ENCODE assay signal across 7 cellular contexts in the genomic region with DNA sequence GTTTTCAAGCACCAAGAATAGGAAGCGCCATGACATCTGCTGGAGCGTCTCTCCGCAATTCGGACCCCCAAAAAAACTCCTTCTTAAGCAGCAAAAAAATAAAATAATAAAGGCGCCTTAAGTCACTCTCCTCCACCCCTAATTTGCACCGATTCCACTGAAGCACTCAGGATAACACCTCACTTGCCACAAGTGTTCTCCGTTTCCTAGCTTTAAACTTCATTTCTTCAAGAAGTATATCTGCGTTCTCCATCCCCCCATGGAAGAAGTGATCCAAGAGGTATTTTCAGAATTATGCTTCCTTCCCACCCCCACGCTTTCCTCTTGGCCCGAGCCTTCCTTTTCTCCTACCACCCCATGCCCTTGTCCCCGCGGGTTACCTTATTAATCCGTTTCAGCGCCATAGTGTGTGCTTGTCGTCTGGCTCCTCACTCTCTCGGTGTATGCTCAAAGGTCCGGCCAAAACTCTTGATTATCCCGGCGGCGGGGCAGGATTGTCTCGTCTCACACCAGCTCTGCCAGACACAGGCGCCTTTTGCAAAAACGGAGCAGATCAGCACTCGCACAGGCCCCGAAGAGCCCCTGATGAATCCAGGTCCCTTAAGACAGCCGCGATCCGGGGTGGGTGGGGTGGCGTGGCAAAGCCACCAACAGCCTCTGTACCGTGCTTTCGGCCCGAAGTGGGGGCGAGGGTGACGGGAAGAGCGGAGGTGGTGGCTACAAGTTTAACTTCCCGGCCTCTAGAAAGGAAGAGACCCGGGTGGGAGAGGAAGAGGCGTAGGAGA. TPM values are rescaled to one million over a fixed set of nuclear protein-coding genes. Genes with fewer than 3 reads are reported as not detected.
DNase-seq lines count a peak whose midpoint lies in the region; ATAC-seq and TF ChIP-seq lines count a peak whose summit lies in the region.

No MANE protein-coding gene starts in this region.

- in situ Hi-C loops in Panc1 (cut with HindIII; ENCODE audit: low pct_unique_long_range_greater_than_20kb, low sequenced_read_pairs): no loop called here

- H3K4me3 ChIP-seq in Panc1 (ENCODE audit: low read depth in 2 of 2, low read length in 2 of 2) (peak overlapping the region; percentile 89 to 96), gastroesophageal sphincter (peak overlapping the region; percentile 81 to 83)

- H3K36me3 ChIP-seq in Panc1 (ENCODE audit: control insufficient read depth, insufficient read depth, low read length) (peaks cover 23% of the 10 kb centered on the region), gastroesophageal sphincter (no peaks in the 10 kb centered on the region)

- H3K27me3 ChIP-seq in Panc1 (ENCODE audit: control insufficient read depth, insufficient read depth, low read length) (no peaks in the 10 kb centered on the region), gastroesophageal sphincter (no peaks in the 10 kb centered on the region)

- H3K9me3 ChIP-seq in Panc1 (ENCODE audit: control insufficient read depth, insufficient read depth, low read depth, low read length) (no peaks in the 10 kb centered on the region), gastroesophageal sphincter (no peaks in the 10 kb centered on the region)

- no peak for TF ChIP-seq EP300 in gastroesophageal sphincter (IDR thresholded peaks at IDR 0.05)

- H3K4me1 ChIP-seq in Panc1 (ENCODE audit: control insufficient read depth, insufficient read depth, low read length) (peaks cover 27% of the 10 kb centered on the region), gastroesophageal sphincter (peaks cover 21 to 44% (median 27%) of the 10 kb centered on the region in 3 donors)

- BruUV-seq in Panc1 (replicated peaks; lab: Mats Ljungman, UMichigan): TSS peak; percentile 58

- no peak for DNase-seq in Panc1 (ENCODE audit: low read depth, low spot score)
- DNase-seq in stimulated activated CD8-positive, alpha-beta memory T cell treated with anti-CD3 and anti-CD28 coated beads, Interleukin-4, amount 100 ng/mL, for 48 hours: peak; percentile 81
- no peak for DNase-seq in NCI-H2227 (lab: John Stamatoyannopoulos, UW; ENCODE audit: unreplicated experiment)

- 0 to 1% methylated on average over 15 to 16 of the region's 38 CpGs for WGBS in gastroesophageal sphincter (ENCODE audit: low coverage in 1 of 2), 2 donors

- H3K27ac ChIP-seq in Panc1 (ENCODE audit: low read length) (peak overlapping the region; percentile 94), gastroesophageal sphincter (peak overlapping the region; percentile 99)

- no peak for TF ChIP-seq CTCF in Panc1 (IDR thresholded peaks at IDR 0.05)
- peak in 1 of 4 experiments; percentile 1 for TF ChIP-seq CTCF in gastroesophageal sphincter (IDR thresholded peaks at IDR 0.05)

- TF ChIP-seq POLR2A in gastroesophageal sphincter (IDR thresholded peaks at IDR 0.05): peak in 1 of 2 donors; percentile 2

- CTCF ChIA-PET in Panc1 (lab: Charles Lee): no interaction called here

- intact Hi-C loops in Panc1 (cut with micrococcal nuclease; ENCODE audit: unreplicated experiment): no loop called here

- POLR2A ChIA-PET in Panc1 (lab: Charles Lee): interaction anchor here (0.6 to 2.4 kb wide), 3 partner anchors 16 to 42 kb away, joined by 3 to 23 read pairs (median 13); a partner anchor contains a TSS

- ATAC-seq in GM19351 (IDR thresholded peaks at IDR 0.05; ENCODE audit: unreplicated experiment) (peak; percentile 0), Panc1 (no peak), gastroesophageal sphincter (no peak), HG03457 (IDR thresholded peaks at IDR 0.05; ENCODE audit: unreplicated experiment) (no peak), GM21447 (IDR thresholded peaks at IDR 0.05; ENCODE audit: unreplicated experiment) (no peak)

RNA-seq across cellular contexts. Expression of a gene that starts 1.1 kb away (rescaled TPM):
- total RNA-seq in Panc1 (2021; ENCODE audit: unreplicated experiment) (191 TPM), gastroesophageal sphincter (100 to 1,000 TPM; 345 to 432 (median 402) TPM)
- 164 TPM for polyA plus RNA-seq in Panc1 (2012; ENCODE audit: insufficient read length)

RNA-seq across cellular contexts. Expression of a gene that starts 42.5 kb away (rescaled TPM):
- total RNA-seq in Panc1 (2021; ENCODE audit: unreplicated experiment): 39.0 TPM
- polyA plus RNA-seq in Panc1 (2012; ENCODE audit: insufficient read length): 54.5 TPM
- 10 to 100 TPM in 3 of 4 donors, 1 to 10 TPM in 1; 6.7 to 22.2 (median 12.9) TPM for total RNA-seq in gastroesophageal sphincter
